1 cellular context compared by ENCODE assay signal in genomic region chr1:112449630-112449983, GRCh38.
TF ChIP-seq lines count a peak whose summit lies in the region.

No MANE protein-coding gene starts in this region.

TF ChIP-seq in endothelial cell of umbilical vein, 7 proteins besides CTCF, POLR2A, EP300 and RAD21:
- no peak for TF ChIP-seq POLR2AphosphoS5 (IDR thresholded peaks at IDR 0.05; ENCODE audit: insufficient read depth, low read depth, low read length)
- TF ChIP-seq FOS (IDR thresholded peaks at IDR 0.05; ENCODE audit: borderline replicate concordance, insufficient read depth, low read length), result no peak
- TF ChIP-seq EZH2 (IDR thresholded peaks at IDR 0.05; ENCODE audit: borderline replicate concordance, low read depth, low read length, severe bottlenecking), result no peak
- no peak for TF ChIP-seq GATA2 (IDR thresholded peaks at IDR 0.05; ENCODE audit: insufficient read depth, insufficient read length, low read depth, low read length)
- no peak for TF ChIP-seq JUN (IDR thresholded peaks at IDR 0.05; ENCODE audit: borderline replicate concordance, insufficient read depth, insufficient read length, low read depth)
- TF ChIP-seq MAX (IDR thresholded peaks at IDR 0.05; ENCODE audit: insufficient read depth, insufficient read length), result no peak
- TF ChIP-seq MYC (IDR thresholded peaks at IDR 0.05; ENCODE audit: low read depth, low read length), result no peak
